In genomic region chr5:37211661-37212060, GRCh38 we compare ENCODE assay signal across 16 cellular contexts. TPM values are rescaled to one million over a fixed set of nuclear protein-coding genes. Genes with fewer than 3 reads are reported as not detected.
DNase-seq lines count a peak whose midpoint lies in the region; ATAC-seq and TF ChIP-seq lines count a peak whose summit lies in the region.
"Had no signal": no experiment of that assay in that cellular context is flagged by ENCODE, and none has a peak within 500 bp of the region (broad histone marks: within the 10 kb centered on the region; RNA-seq: fewer than 3 reads in every experiment).

No MANE protein-coding gene starts in this region.

- peaks cover 23% of the 10 kb centered on the region for H3K36me3 Mint-ChIP-seq in stimulated activated naive CD8-positive, alpha-beta T cell treated with anti-CD3 and anti-CD28 coated beads, Interleukin-15, Interleukin-2, amounts not matched to agents 100 ng/mL and 50 ng/mL, for 24 hours (ENCODE audit: low read depth)
- H3K36me3 Mint-ChIP-seq in endothelial cell (ENCODE audit: low read depth, unreplicated experiment): peaks cover 15% of the 10 kb centered on the region
- peaks cover 22% of the 10 kb centered on the region for H3K36me3 Mint-ChIP-seq in neural crest cell (ENCODE audit: low read depth)

- H3K27me3 ChIP-seq in lower lobe of right lung (ENCODE audit: low read depth): no peaks in the 10 kb centered on the region
- H3K27me3 ChIP-seq: BLaER1 had no signal

- H3K9me3 Mint-ChIP-seq in stimulated activated naive CD8-positive, alpha-beta T cell treated with anti-CD3 and anti-CD28 coated beads, Interleukin-15, Interleukin-2, amounts not matched to agents 100 ng/mL and 50 ng/mL, for 24 hours: no peaks in the 10 kb centered on the region
- H3K9me3 Mint-ChIP-seq in endothelial cell (ENCODE audit: unreplicated experiment) (no peaks in the 10 kb centered on the region), neural crest cell (no peaks in the 10 kb centered on the region)
- H3K9me3 Mint-ChIP-seq: CD4-positive, CD25-positive, alpha-beta regulatory T cell had no signal

- H3K4me1 ChIP-seq in lower lobe of right lung: no peaks in the 10 kb centered on the region
- H3K4me1 ChIP-seq: HAP-1 had no signal

- peak overlapping the region; percentile 14 for H3K27ac Mint-ChIP-seq in stimulated activated naive CD8-positive, alpha-beta T cell treated with anti-CD3 and anti-CD28 coated beads, Interleukin-15, Interleukin-2, amounts not matched to agents 100 ng/mL and 50 ng/mL, for 24 hours
- peak overlapping the region; percentile 10 for H3K27ac Mint-ChIP-seq in endothelial cell (ENCODE audit: unreplicated experiment)
- H3K27ac Mint-ChIP-seq in neural crest cell (ENCODE audit: unreplicated experiment): peak overlapping the region; percentile 43

- TF ChIP-seq CTCF in endothelial cell (IDR thresholded peaks at IDR 0.05; ENCODE audit: unreplicated experiment) (no peak), neural crest cell (conservative IDR thresholded peaks at IDR 0.05) (no peak), lower lobe of right lung (IDR thresholded peaks at IDR 0.05) (no peak)

- no peak overlapping the region for H3K4me3 Mint-ChIP-seq in stimulated activated naive CD8-positive, alpha-beta T cell treated with anti-CD3 and anti-CD28 coated beads, Interleukin-15, Interleukin-2, amounts not matched to agents 100 ng/mL and 50 ng/mL, for 24 hours
- H3K4me3 Mint-ChIP-seq in endothelial cell (ENCODE audit: unreplicated experiment): no peak overlapping the region
- H3K4me3 Mint-ChIP-seq in neural crest cell: no peak overlapping the region
- H3K4me3 Mint-ChIP-seq: CD4-positive, CD25-positive, alpha-beta regulatory T cell had no signal

- no peaks in the 10 kb centered on the region for H3K27me3 Mint-ChIP-seq in stimulated activated naive CD8-positive, alpha-beta T cell treated with anti-CD3 and anti-CD28 coated beads, Interleukin-15, Interleukin-2, amounts not matched to agents 100 ng/mL and 50 ng/mL, for 24 hours
- H3K27me3 Mint-ChIP-seq in endothelial cell (ENCODE audit: unreplicated experiment): peaks cover 1% of the 10 kb centered on the region
- H3K27me3 Mint-ChIP-seq in neural crest cell (ENCODE audit: low read depth): no peaks in the 10 kb centered on the region
- H3K27me3 Mint-ChIP-seq: CD4-positive, CD25-positive, alpha-beta regulatory T cell had no signal

- ATAC-seq in stimulated activated naive CD8-positive, alpha-beta T cell treated with anti-CD3 and anti-CD28 coated beads, Interleukin-15, Interleukin-2, amounts not matched to agents 100 U/mL and 50 U/mL, for 24 hours: no peak
- ATAC-seq in HG03135 (IDR thresholded peaks at IDR 0.05; ENCODE audit: unreplicated experiment) (no peak), GM19324 (IDR thresholded peaks at IDR 0.05; ENCODE audit: low FRiP score, unreplicated experiment) (no peak), lower lobe of right lung (no peak)
- ATAC-seq: GM12878 had no signal

- peaks cover 8% of the 10 kb centered on the region for H3K4me1 Mint-ChIP-seq in stimulated activated naive CD8-positive, alpha-beta T cell treated with anti-CD3 and anti-CD28 coated beads, Interleukin-15, Interleukin-2, amounts not matched to agents 100 ng/mL and 50 ng/mL, for 24 hours (ENCODE audit: low read depth)
- H3K4me1 Mint-ChIP-seq in endothelial cell (ENCODE audit: unreplicated experiment) (no peaks in the 10 kb centered on the region), neural crest cell (no peaks in the 10 kb centered on the region)

- H3K9me3 ChIP-seq in lower lobe of right lung: no peaks in the 10 kb centered on the region
- H3K9me3 ChIP-seq: BLaER1, HAP-1 had no signal

- no peak overlapping the region for H3K27ac ChIP-seq in lower lobe of right lung
- H3K27ac ChIP-seq: 22Rv1, BLaER1 had no signal

- no peak for DNase-seq in stimulated activated naive CD8-positive, alpha-beta T cell treated with anti-CD3 and anti-CD28 coated beads, Interleukin-15, Interleukin-2, amounts not matched to agents 100 U/mL and 50 U/mL, for 24 hours
- no peak for DNase-seq in endothelial cell (ENCODE audit: low spot score)
- no peak for DNase-seq in neural crest cell (ENCODE audit: low read depth, low spot score)
- DNase-seq in lower lobe of right lung: no peak
- no peak for DNase-seq in SKM-1 (lab: John Stamatoyannopoulos, UW; ENCODE audit: unreplicated experiment)
- DNase-seq: AML-193; CD4-positive, CD25-positive, alpha-beta regulatory T cell; DMS53 had no signal

- intact Hi-C loops in lower lobe of right lung (cut with DNase I): no loop called here

- H3K36me3 ChIP-seq in lower lobe of right lung: peaks cover 55% of the 10 kb centered on the region
- H3K36me3 ChIP-seq: HAP-1 had no signal

- H3K4me3 ChIP-seq in lower lobe of right lung: no peak overlapping the region
- H3K4me3 ChIP-seq: BLaER1, GM12878, HAP-1, K562 had no signal

RNA-seq across cellular contexts. Expression of gene CPLANE1, which starts 37.5 kb away (rescaled TPM):
- total RNA-seq in endothelial cell (ENCODE audit: unreplicated experiment): 25.8 TPM
- total RNA-seq in neural crest cell: 25.8 and 30.2 TPM in 2 replicates
- 20.7 TPM for total RNA-seq in lower lobe of right lung
